ENCODE assay signal across 1 cellular context in the genomic region with DNA sequence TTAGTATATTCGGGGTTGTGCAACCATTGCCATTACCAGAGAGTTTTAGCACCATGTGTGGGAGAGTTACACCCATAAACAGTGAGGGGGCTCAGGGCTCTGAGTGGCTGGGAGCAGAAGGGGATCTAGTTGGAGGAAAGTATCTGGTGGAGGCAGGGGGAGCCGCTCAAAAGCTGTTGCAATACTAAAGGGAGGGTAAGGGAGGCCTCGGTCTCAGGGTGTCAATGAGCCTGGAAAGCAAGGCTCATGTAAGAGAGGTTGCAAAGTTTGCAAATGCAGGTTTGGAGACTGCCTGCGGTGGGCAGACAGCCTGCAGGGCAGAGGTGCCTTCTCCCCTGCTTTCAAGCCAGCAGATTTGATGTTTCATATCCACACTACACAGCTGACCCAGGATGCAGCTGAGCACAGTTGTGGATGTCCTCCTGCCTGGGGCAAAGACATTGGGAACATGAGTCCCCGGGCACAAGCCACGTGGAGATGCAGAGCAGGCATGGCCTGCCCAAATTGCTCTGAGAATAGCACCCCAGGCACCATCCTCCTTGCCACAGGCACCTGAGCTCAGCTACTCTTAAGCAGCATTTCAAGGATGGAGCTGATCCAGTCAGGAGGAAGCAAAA.
TF ChIP-seq lines count a peak whose summit lies in the region.

No MANE protein-coding gene starts in this region.

TF ChIP-seq in H1, 55 proteins besides CTCF, POLR2A, EP300 and RAD21 (continued from another document):
- TF ChIP-seq CHD7 (IDR thresholded peaks at IDR 0.05; ENCODE audit: insufficient replicate concordance, low read length) (no peak), CBX5 (IDR thresholded peaks at IDR 0.05; ENCODE audit: low read depth, low read length) (no peak), YY1 (IDR thresholded peaks at IDR 0.05; ENCODE audit: low read depth, low read length) (no peak), TAF1 (IDR thresholded peaks at IDR 0.05; ENCODE audit: low read depth, low read length) (no peak), CREB1 (IDR thresholded peaks at IDR 0.05) (no peak)
TF ChIP-seq in H1: peak in this region for 0.
